10 cellular contexts compared by ENCODE assay signal in the genomic region with DNA sequence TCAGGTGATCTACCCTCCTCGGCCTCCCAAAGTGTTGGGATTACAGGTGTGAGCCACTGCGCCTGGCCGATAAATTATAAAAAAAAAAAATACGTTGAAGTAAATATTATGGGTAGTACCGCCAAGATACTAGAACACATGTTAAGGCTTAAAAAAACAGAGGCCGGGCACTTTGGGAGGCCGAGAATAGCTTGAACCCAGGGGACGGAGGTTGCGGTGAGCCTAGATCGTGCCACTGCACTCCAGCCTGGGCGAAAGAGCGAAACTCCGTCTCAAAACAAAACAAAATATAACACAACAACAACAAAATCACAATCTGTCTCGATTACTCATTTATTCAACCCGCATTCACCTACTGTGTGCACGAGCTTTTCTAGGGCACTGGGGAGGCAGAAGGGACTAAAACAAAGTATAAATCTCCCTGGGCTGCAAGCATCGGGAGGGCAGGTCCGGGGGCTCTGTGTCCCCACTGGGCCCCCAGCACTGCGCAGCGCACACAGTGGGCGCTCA. TPM values are rescaled to one million over a fixed set of nuclear protein-coding genes. Genes with fewer than 3 reads are reported as not detected.
DNase-seq lines count a peak whose midpoint lies in the region; ATAC-seq, FAIRE-seq and TF ChIP-seq lines count a peak whose summit lies in the region.
"Had no signal": no experiment of that assay in that cellular context is flagged by ENCODE, and none has a peak within 500 bp of the region (broad histone marks: within the 10 kb centered on the region; RNA-seq: fewer than 3 reads in every experiment).

No MANE protein-coding gene starts in this region.

- TF ChIP-seq EP300 in K562 (IDR thresholded peaks at IDR 0.05; ENCODE audit: low read length) (no peak), transverse colon (IDR thresholded peaks at IDR 0.05; ENCODE audit: low read depth) (no peak)

- peak overlapping the region; percentile 82 to 94 for H3K9ac ChIP-seq in K562 (ENCODE audit: insufficient read depth in 1 of 2, low read depth in 2 of 2, low read length in 2 of 2)

- CTCF ChIA-PET in K562 (lab: Yijun Ruan, JAX; ENCODE audit: low intra/inter-chr PET ratio) = no interaction called here

- TF ChIP-seq CTCF in K562 (IDR thresholded peaks at IDR 0.05 in 2 of 3, conservative IDR thresholded peaks at IDR 0.05 in 1 of 3; ENCODE audit: insufficient read depth in 2 of 3, low read depth in 1 of 3, low read length in 3 of 3) = no peak
- TF ChIP-seq CTCF in lung (IDR thresholded peaks at IDR 0.05; ENCODE audit: control extremely low read depth, extremely low read depth) = no peak
- no peak for TF ChIP-seq CTCF in transverse colon (IDR thresholded peaks at IDR 0.05)

- no peaks in the 10 kb centered on the region for H3K27me3 Mint-ChIP-seq in activated T-cell treated with anti-CD3 and anti-CD28 coated beads, Interleukin-2, amount 50 U/mL, for 4 hours (ENCODE audit: low read depth)

- H3K4me1 ChIP-seq in K562 (replicated peaks in 1 of 2; ENCODE audit: control insufficient read depth in 2 of 2, insufficient read depth in 2 of 2, low read length in 2 of 2) = peaks cover 8 to 26% of the 10 kb centered on the region in 2 experiments; a peak in 4 of 5 replicates
- H3K4me1 ChIP-seq in lung (ENCODE audit: control insufficient read depth in 2 of 2, insufficient read depth in 2 of 2, low read length in 2 of 2) = peaks cover 11 to 17% of the 10 kb centered on the region in 2 donors
- H3K4me1 ChIP-seq in transverse colon = peaks cover 17 to 33% (median 21%) of the 10 kb centered on the region in 4 donors

- BruUV-seq in K562 (replicated peaks; lab: Mats Ljungman, UMichigan) = no TSS peak

- H3K36me3 Mint-ChIP-seq in activated T-cell treated with anti-CD3 and anti-CD28 coated beads, Interleukin-2, amount 50 U/mL, for 4 hours (ENCODE audit: insufficient read depth) = peaks cover 2% of the 10 kb centered on the region

- H3K36me3 ChIP-seq in K562 (ENCODE audit: control insufficient read depth, insufficient read depth, low read length) = no peaks in the 10 kb centered on the region; the same call in 2 of the 3 replicates
- H3K36me3 ChIP-seq in lung (ENCODE audit: control insufficient read depth in 2 of 2, insufficient read depth in 2 of 2, low read length in 2 of 2) = no peaks in the 10 kb centered on the region
- no peaks in the 10 kb centered on the region for H3K36me3 ChIP-seq in transverse colon

- peak overlapping the region; percentile 100 for H3K4me3 ChIP-seq in K562
- peak overlapping the region; percentile 90 for H3K4me3 ChIP-seq in lung
- H3K4me3 ChIP-seq in transverse colon = peak overlapping the region; percentile 81 to 97 (median 88)

- H3K27me3 ChIP-seq in K562 (ENCODE audit: control insufficient read depth in 2 of 2, insufficient read depth in 2 of 2, low read length in 2 of 2) = no peaks in the 10 kb centered on the region
- H3K27me3 ChIP-seq in lung (ENCODE audit: control insufficient read depth, insufficient read depth) = no peaks in the 10 kb centered on the region
- no peaks in the 10 kb centered on the region for H3K27me3 ChIP-seq in transverse colon

- H2AFZ ChIP-seq in K562 (ENCODE audit: low read depth, low read length) = peak overlapping the region; percentile 92

- TF ChIP-seq POLR2A in K562 (conservative IDR thresholded peaks at IDR 0.05) = no peak
- TF ChIP-seq POLR2A in transverse colon (IDR thresholded peaks at IDR 0.05) = no peak

- H3K9me1 ChIP-seq in K562 (ENCODE audit: control insufficient read depth, insufficient read depth, low read length) = no peaks in the 10 kb centered on the region

- H3K9me3 ChIP-seq in K562 (replicated peaks; ENCODE audit: control insufficient read depth, insufficient read depth, low read depth, low read length) (no peaks in the 10 kb centered on the region), lung (ENCODE audit: control insufficient read depth in 2 of 2, insufficient read depth in 1 of 2, low read length in 1 of 2) (no peaks in the 10 kb centered on the region), transverse colon (no peaks in the 10 kb centered on the region)

- H3K9me3 Mint-ChIP-seq in activated T-cell treated with anti-CD3 and anti-CD28 coated beads, Interleukin-2, amount 50 U/mL, for 4 hours = no peaks in the 10 kb centered on the region

- no peak for TF ChIP-seq RAD21 in K562 (CRISPR knock-in tag; conservative IDR thresholded peaks at IDR 0.05 in 1 of 2, IDR thresholded peaks at IDR 0.05 in 1 of 2)

- H3K4me2 ChIP-seq in K562 (ENCODE audit: insufficient read depth, low read length) = peak overlapping the region; percentile 93

- H4K20me1 ChIP-seq in K562 (replicated peaks; ENCODE audit: control insufficient read depth, insufficient read depth, low read length) = peaks cover 11% of the 10 kb centered on the region; the same call in 1 of the 2 replicates

- WGBS in K562 (ENCODE audit: insufficient coverage, low coverage, missing lambda C conversion rate) = 48% methylated on average over 21 of the region's 21 CpGs
- WGBS in lung, 2 donors = 43 to 48% methylated on average over 21 of the region's 21 CpGs
- WGBS in transverse colon (ENCODE audit: low coverage in 1 of 2), 2 donors = 36 to 55% methylated on average over 9 to 21 of the region's 21 CpGs

- H3K27ac ChIP-seq in K562 (ENCODE audit: extremely low read depth, low read depth, low read length) (peak overlapping the region; percentile 89; the same call in 2 of the 3 replicates), lung (ENCODE audit: low read depth in 1 of 2, low read length in 1 of 2) (peak overlapping the region; percentile 93 to 99), transverse colon (peak overlapping the region; percentile 97 to 98 (median 98))

- ATAC-seq in activated T-cell treated with anti-CD3 and anti-CD28 coated beads, Interleukin-2, amount 50 U/mL, for 4 hours = no peak
- ATAC-seq in K562 = no peak
- ATAC-seq in lung (ENCODE audit: insufficient read depth, low FRiP score) = no peak
- ATAC-seq in HG03378 (IDR thresholded peaks at IDR 0.05; ENCODE audit: unreplicated experiment) = no peak
- no peak for ATAC-seq in GM21619 (IDR thresholded peaks at IDR 0.05; ENCODE audit: unreplicated experiment)

- FAIRE-seq in K562 (lab: Jason Lieb, UNC) = no peak
- FAIRE-seq: endometrium had no signal

- H3K4me1 Mint-ChIP-seq in activated T-cell treated with anti-CD3 and anti-CD28 coated beads, Interleukin-2, amount 50 U/mL, for 4 hours (ENCODE audit: low read depth) = peaks cover 30% of the 10 kb centered on the region

- H3K4me3 Mint-ChIP-seq in activated T-cell treated with anti-CD3 and anti-CD28 coated beads, Interleukin-2, amount 50 U/mL, for 4 hours = peak overlapping the region; percentile 75

- no peak for DNase-seq in activated T-cell treated with anti-CD3 and anti-CD28 coated beads, Interleukin-2, amount 50 U/mL, for 4 hours
- DNase-seq in activated T-cell treated with anti-CD3 and anti-CD28 coated beads, Interleukin-2, amount 50 U/mL, for 48 hours = no peak
- DNase-seq in K562 (ENCODE audit: extremely low read depth in 1 of 4, low spot score in 3 of 4) = no peak
- no peak for DNase-seq in lung (ENCODE audit: low spot score)
- DNase-seq in transverse colon = no peak
- DNase-seq in DMS79 treated with DMSO at 0.1 percent for 48 hours (lab: John Stamatoyannopoulos, UW) = no peak

- H3K79me2 ChIP-seq in K562 (ENCODE audit: control insufficient read depth, insufficient read depth, low read length) = peaks cover 42% of the 10 kb centered on the region

- in situ Hi-C loops in K562 (cut with MboI) (no loop called here), transverse colon (cut with MboI; ENCODE audit: low pct_ligation_motif_present in 1 of 4, low pct_unique_long_range_greater_than_20kb in 1 of 4, low sequenced_read_pairs in 3 of 4) (loop anchor here in 2 of 4 donors (5.0 to 10.0 kb wide), 2 partner anchors 93 to 95 kb away; a partner anchor contains a TSS)

- intact Hi-C loops in K562 (cut with micrococcal nuclease) (loop anchor here (10.0 kb wide), 1 partner anchor 163 kb away; no protein-coding TSS in a partner anchor), transverse colon (cut with DNase I; ENCODE audit: low total_unique reads) (loop anchor here (1.0 to 2.0 kb wide), 2 partner anchors 55 to 92 kb away; no protein-coding TSS in a partner anchor)

- POLR2A ChIA-PET in K562 (lab: Yijun Ruan, JAX) = interaction anchor here (0.8 to 1.0 kb wide), 2 partner anchors 58 to 59 kb away, joined by 3 read pairs; no protein-coding TSS in a partner anchor

RNA-seq across cellular contexts. Expression of a gene that starts 1.3 kb away (rescaled TPM):
- total RNA-seq in activated T-cell treated with anti-CD3 and anti-CD28 coated beads, Interleukin-2, amount 50 U/mL, for 4 hours = 10 to 100 TPM; 11.8 to 16.3 (median 11.9) TPM
- 9.5 and 15.2 TPM in 2 replicates for total RNA-seq in K562 (2011; cell fraction: chromatin; rRNA removed; ENCODE audit: low replicate concordance)
- 8.5 and 9.6 TPM in 2 replicates for total RNA-seq in K562 (2011; cell fraction: nucleolus; rRNA removed)
- total RNA-seq in K562 (2011; cell fraction: nucleoplasm; rRNA removed) = 8.5 and 11.8 TPM in 2 replicates
- total RNA-seq in K562 (2014; rRNA removed) (1.0 and 1.2 TPM in 2 replicates), K562 (2014; rRNA removed; fragmentation: Illumina TruSeq; extraction: Trizol) (0.87 and 1.6 TPM in 2 replicates), K562 (2015; rRNA removed; fragmentation: Illumina TruSeq; extraction: Trizol) (1.4 and 1.5 TPM in 2 replicates), K562 (2021) (8.8 and 9.0 TPM in 2 replicates), lung (10 to 100 TPM in 1 of 2 donors, 1 to 10 TPM in 1; 6.6 to 16.1 TPM), transverse colon (10 to 100 TPM; 11.6 to 30.3 (median 13.2) TPM)
- polyA plus RNA-seq in K562 (2011; rRNA removed) (0.26 and 0.51 TPM in 2 replicates), K562 (2014; fragmentation: Illumina TruSeq; extraction: Trizol) (7.4 and 7.6 TPM in 2 replicates), K562 (2014; fragmentation: Nextera tagmentation; extraction: Ambion mirVana) (under 1 TPM; 0.01 to 0.07 TPM), K562 (2014; rRNA removed) (1.7 and 2.7 TPM in 2 replicates), lung (1 to 10 TPM; 6.1 to 6.9 TPM)
- 0.29 and 0.31 TPM in 2 replicates for polyA plus RNA-seq in K562 (2011; cell fraction: cytosol; rRNA removed)
- polyA plus RNA-seq in K562 (2011; cell fraction: nucleus; rRNA removed) = 2.0 and 2.6 TPM in 2 replicates
- polyA plus RNA-seq in K562 (2012) = 5.1 and 5.2 TPM in 2 replicates
- 0.90 and 1.2 TPM in 2 replicates for polyA minus RNA-seq in K562 (2011; rRNA and poly(A)+ RNA removed)
- polyA minus RNA-seq in K562 (2011; cell fraction: cytosol; rRNA and poly(A)+ RNA removed) = 1.2 and 1.3 TPM in 2 replicates
- 3.1 and 4.8 TPM in 2 replicates for polyA minus RNA-seq in K562 (2011; cell fraction: nucleus; rRNA and poly(A)+ RNA removed)

RNA-seq across cellular contexts. Expression of a gene that starts 34.7 kb away (rescaled TPM):
- total RNA-seq in activated T-cell treated with anti-CD3 and anti-CD28 coated beads, Interleukin-2, amount 50 U/mL, for 4 hours = under 1 TPM; 0.11 to 0.22 (median 0.13) TPM
- total RNA-seq in K562 (2011; cell fraction: chromatin; rRNA removed; ENCODE audit: low replicate concordance) = not detected in 2 replicates
- not detected in 2 replicates for total RNA-seq in K562 (2011; cell fraction: nucleolus; rRNA removed)
- not detected in 2 replicates for total RNA-seq in K562 (2011; cell fraction: nucleoplasm; rRNA removed)
- total RNA-seq in K562 (2014; rRNA removed) (0.09 and 0.12 TPM in 2 replicates), K562 (2014; rRNA removed; fragmentation: Illumina TruSeq; extraction: Trizol) (0.03 and 0.04 TPM in 2 replicates), K562 (2015; rRNA removed; fragmentation: Illumina TruSeq; extraction: Trizol) (0.08 and 0.11 TPM in 2 replicates), K562 (2021) (0.04 and 0.16 TPM in 2 replicates), lung (under 1 TPM in 1 of 2 donors, not detected in 1; 0.52 TPM), transverse colon (under 1 TPM in 1 of 4 donors, not detected in 3; 0.16 TPM)
- polyA plus RNA-seq in K562 (2011; rRNA removed) (0.06 and 0.15 TPM in 2 replicates), K562 (2014; fragmentation: Illumina TruSeq; extraction: Trizol) (0.07 TPM in 1 of 2 replicates, not detected in the other), K562 (2014; fragmentation: Nextera tagmentation; extraction: Ambion mirVana) (under 1 TPM in 1 of 2 experiments, not detected in 1; 0.04 TPM), K562 (2014; rRNA removed) (0.03 and 0.04 TPM in 2 replicates), lung (under 1 TPM; 0.12 to 0.24 TPM)
- 0.10 and 0.15 TPM in 2 replicates for polyA plus RNA-seq in K562 (2011; cell fraction: cytosol; rRNA removed)
- 0.07 TPM in 1 of 2 replicates, not detected in the other for polyA plus RNA-seq in K562 (2011; cell fraction: nucleus; rRNA removed)
- 0.14 and 0.37 TPM in 2 replicates for polyA plus RNA-seq in K562 (2012)
- not detected in 2 replicates for polyA minus RNA-seq in K562 (2011; rRNA and poly(A)+ RNA removed)
- not detected in 2 replicates for polyA minus RNA-seq in K562 (2011; cell fraction: cytosol; rRNA and poly(A)+ RNA removed)
- not detected in 2 replicates for polyA minus RNA-seq in K562 (2011; cell fraction: nucleus; rRNA and poly(A)+ RNA removed)
- total RNA-seq: Daoy had no signal
